In genomic region chr1:18743233-18743632, GRCh38 we compare ENCODE assay signal across 17 cellular contexts.
"Had no signal": no experiment of that assay in that cellular context is flagged by ENCODE, and none has a peak within 500 bp of the region (broad histone marks: within the 10 kb centered on the region; RNA-seq: fewer than 3 reads in every experiment).

No MANE protein-coding gene starts in this region.

- H3K4me3 ChIP-seq: left lung, suprapubic skin had no signal

- H3K4me1 Mint-ChIP-seq: activated naive CD8-positive, alpha-beta T cell treated with anti-CD3 and anti-CD28 coated beads for 36 hours had no signal

- H3K27me3 ChIP-seq: brain microvascular endothelial cell had no signal

- H3K27ac ChIP-seq: brain microvascular endothelial cell, left lung, suprapubic skin had no signal

- H3K27ac Mint-ChIP-seq: activated CD4-positive, alpha-beta memory T cell treated with anti-CD3 and anti-CD28 coated beads for 36 hours; activated naive CD8-positive, alpha-beta T cell treated with anti-CD3 and anti-CD28 coated beads for 36 hours; natural killer cell treated with Interleukin-12 subunit alpha and Interleukin-12 subunit beta and Interleukin-15 and Interleukin-18, amount 100 ng/mL, for 72 hours had no signal

- H3K4me1 ChIP-seq: left lung, suprapubic skin had no signal

- H3K9me3 ChIP-seq: left lung, suprapubic skin had no signal

- H3K36me3 Mint-ChIP-seq: activated CD4-positive, alpha-beta memory T cell treated with anti-CD3 and anti-CD28 coated beads for 36 hours; activated naive CD8-positive, alpha-beta T cell treated with anti-CD3 and anti-CD28 coated beads for 36 hours; natural killer cell treated with Interleukin-12 subunit alpha and Interleukin-12 subunit beta and Interleukin-15 and Interleukin-18, amount 100 ng/mL, for 72 hours had no signal

- H3K4me3 Mint-ChIP-seq: activated CD4-positive, alpha-beta memory T cell treated with anti-CD3 and anti-CD28 coated beads for 36 hours; activated naive CD8-positive, alpha-beta T cell treated with anti-CD3 and anti-CD28 coated beads for 36 hours; activated T-cell treated with anti-CD3 and anti-CD28 coated beads, Interleukin-2, amount 50 U/mL, for 4 hours; natural killer cell treated with Interleukin-12 subunit alpha and Interleukin-12 subunit beta and Interleukin-15 and Interleukin-18, amount 100 ng/mL, for 72 hours had no signal

- ATAC-seq: activated T-cell treated with anti-CD3 and anti-CD28 coated beads, Interleukin-2, amount 50 U/mL, for 4 hours; esophagus mucosa; left lung; natural killer cell treated with Interleukin-12 subunit alpha and Interleukin-12 subunit beta and Interleukin-15 and Interleukin-18, amount 100 ng/mL, for 72 hours; stimulated activated naive CD8-positive, alpha-beta T cell treated with anti-CD3 and anti-CD28 coated beads, Interleukin-15, Interleukin-2, amounts not matched to agents 100 U/mL and 50 U/mL, for 24 hours had no signal

- H3K36me3 ChIP-seq: brain microvascular endothelial cell, left lung, suprapubic skin had no signal

- DNase-seq: activated CD4-positive, alpha-beta memory T cell treated with anti-CD3 and anti-CD28 coated beads for 36 hours; activated CD4-positive, CD25-positive, alpha-beta regulatory T cell treated with anti-CD3 and anti-CD28 coated beads, Interleukin-2, amount 50 U/mL, for 72 hours; activated effector memory CD4-positive, alpha-beta T cell treated with anti-CD3 and anti-CD28 coated beads, Interleukin-2, amount 50 U/mL, for 16 hours; activated naive CD8-positive, alpha-beta T cell treated with anti-CD3 and anti-CD28 coated beads for 36 hours; activated T-cell treated with anti-CD3 and anti-CD28 coated beads, Interleukin-2, amount 50 U/mL, for 4 hours; brain microvascular endothelial cell; dermis blood vessel endothelial cell; hypothalamus; islet precursor cell; left lung; stimulated activated CD4-positive, alpha-beta T cell treated with anti-CD3 and anti-CD28 coated beads, Interleukin-12 subunit alpha, Interleukin-12 subunit beta, amount 100 ng/mL, for 4 hours; stimulated activated CD4-positive, alpha-beta T cell treated with anti-CD3 and anti-CD28 coated beads, Interleukin-2, amount 100 ng/mL, for 48 hours; stimulated activated naive CD8-positive, alpha-beta T cell treated with anti-CD3 and anti-CD28 coated beads, Interleukin-15, Interleukin-2, amounts not matched to agents 100 U/mL and 50 U/mL, for 24 hours; T-helper 2 cell had no signal

- H3K9me3 Mint-ChIP-seq: activated CD4-positive, alpha-beta memory T cell treated with anti-CD3 and anti-CD28 coated beads for 36 hours; activated naive CD8-positive, alpha-beta T cell treated with anti-CD3 and anti-CD28 coated beads for 36 hours; activated T-cell treated with anti-CD3 and anti-CD28 coated beads, Interleukin-2, amount 50 U/mL, for 4 hours; natural killer cell treated with Interleukin-12 subunit alpha and Interleukin-12 subunit beta and Interleukin-15 and Interleukin-18, amount 100 ng/mL, for 72 hours had no signal
